Comparison of ENCODE assay signal across 1 cellular context in the genomic region with DNA sequence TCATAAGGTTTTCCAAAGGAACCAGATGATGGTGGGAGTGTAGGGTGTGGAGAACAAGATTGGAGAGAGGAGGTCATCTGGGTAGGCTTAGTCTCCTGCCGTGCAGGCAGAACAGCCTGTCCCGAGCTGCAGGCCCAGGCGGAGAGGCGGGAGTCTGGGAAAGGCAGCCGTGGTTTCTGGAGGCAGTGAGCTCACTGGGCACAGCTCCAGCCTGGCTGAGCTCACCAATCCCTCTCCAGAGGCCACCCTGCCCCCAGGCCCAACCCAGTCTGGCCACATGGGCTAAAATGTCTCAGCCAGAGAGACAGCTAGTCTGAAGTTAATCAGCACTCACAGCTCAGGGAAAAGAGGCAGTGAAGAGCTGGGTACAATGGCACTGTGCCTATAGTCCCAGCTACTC.
TF ChIP-seq lines count a peak whose summit lies in the region.

No MANE protein-coding gene starts in this region.

TF ChIP-seq in HEK293, 187 proteins besides CTCF, POLR2A, EP300 and RAD21 (continued from another document and continues in another):
- no peak for TF ChIP-seq WT1 (tag by site-specific recombination; IDR thresholded peaks at IDR 0.05)
- TF ChIP-seq, protein P1, sequence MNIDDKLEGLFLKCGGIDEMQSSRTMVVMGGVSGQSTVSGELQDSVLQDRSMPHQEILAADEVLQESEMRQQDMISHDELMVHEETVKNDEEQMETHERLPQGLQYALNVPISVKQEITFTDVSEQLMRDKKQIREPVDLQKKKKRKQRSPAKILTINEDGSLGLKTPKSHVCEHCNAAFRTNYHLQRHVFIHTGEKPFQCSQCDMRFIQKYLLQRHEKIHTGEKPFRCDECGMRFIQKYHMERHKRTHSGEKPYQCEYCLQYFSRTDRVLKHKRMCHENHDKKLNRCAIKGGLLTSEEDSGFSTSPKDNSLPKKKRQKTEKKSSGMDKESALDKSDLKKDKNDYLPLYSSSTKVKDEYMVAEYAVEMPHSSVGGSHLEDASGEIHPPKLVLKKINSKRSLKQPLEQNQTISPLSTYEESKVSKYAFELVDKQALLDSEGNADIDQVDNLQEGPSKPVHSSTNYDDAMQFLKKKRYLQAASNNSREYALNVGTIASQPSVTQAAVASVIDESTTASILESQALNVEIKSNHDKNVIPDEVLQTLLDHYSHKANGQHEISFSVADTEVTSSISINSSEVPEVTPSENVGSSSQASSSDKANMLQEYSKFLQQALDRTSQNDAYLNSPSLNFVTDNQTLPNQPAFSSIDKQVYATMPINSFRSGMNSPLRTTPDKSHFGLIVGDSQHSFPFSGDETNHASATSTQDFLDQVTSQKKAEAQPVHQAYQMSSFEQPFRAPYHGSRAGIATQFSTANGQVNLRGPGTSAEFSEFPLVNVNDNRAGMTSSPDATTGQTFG (tag by site-specific recombination; IDR thresholded peaks at IDR 0.05; ENCODE audit: borderline replicate concordance): no peak
- TF ChIP-seq FEZF1 (tag by site-specific recombination; IDR thresholded peaks at IDR 0.05): no peak
- no peak for TF ChIP-seq ZNF529 (tag by site-specific recombination; IDR thresholded peaks at IDR 0.05; ENCODE audit: insufficient replicate concordance)
- TF ChIP-seq SP2 (tag by site-specific recombination; IDR thresholded peaks at IDR 0.05): peak; percentile 57
- TF ChIP-seq ZNF214 (tag by site-specific recombination; IDR thresholded peaks at IDR 0.05; ENCODE audit: borderline replicate concordance): no peak
- no peak for TF ChIP-seq ZNF211 (tag by site-specific recombination; IDR thresholded peaks at IDR 0.05; ENCODE audit: low read depth)
- TF ChIP-seq, protein P2, sequence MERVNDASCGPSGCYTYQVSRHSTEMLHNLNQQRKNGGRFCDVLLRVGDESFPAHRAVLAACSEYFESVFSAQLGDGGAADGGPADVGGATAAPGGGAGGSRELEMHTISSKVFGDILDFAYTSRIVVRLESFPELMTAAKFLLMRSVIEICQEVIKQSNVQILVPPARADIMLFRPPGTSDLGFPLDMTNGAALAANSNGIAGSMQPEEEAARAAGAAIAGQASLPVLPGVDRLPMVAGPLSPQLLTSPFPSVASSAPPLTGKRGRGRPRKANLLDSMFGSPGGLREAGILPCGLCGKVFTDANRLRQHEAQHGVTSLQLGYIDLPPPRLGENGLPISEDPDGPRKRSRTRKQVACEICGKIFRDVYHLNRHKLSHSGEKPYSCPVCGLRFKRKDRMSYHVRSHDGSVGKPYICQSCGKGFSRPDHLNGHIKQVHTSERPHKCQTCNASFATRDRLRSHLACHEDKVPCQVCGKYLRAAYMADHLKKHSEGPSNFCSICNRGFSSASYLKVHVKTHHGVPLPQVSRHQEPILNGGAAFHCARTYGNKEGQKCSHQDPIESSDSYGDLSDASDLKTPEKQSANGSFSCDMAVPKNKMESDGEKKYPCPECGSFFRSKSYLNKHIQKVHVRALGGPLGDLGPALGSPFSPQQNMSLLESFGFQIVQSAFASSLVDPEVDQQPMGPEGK (tag by site-specific recombination; IDR thresholded peaks at IDR 0.05): peak; percentile 83
- no peak for TF ChIP-seq ZBTB1 (tag by site-specific recombination; IDR thresholded peaks at IDR 0.05)
- no peak for TF ChIP-seq ELK4 (IDR thresholded peaks at IDR 0.05; ENCODE audit: borderline replicate concordance, low read depth, low read length)
- TF ChIP-seq MZF1 (tag by site-specific recombination; IDR thresholded peaks at IDR 0.05; ENCODE audit: borderline replicate concordance): no peak
- TF ChIP-seq, protein P3, sequence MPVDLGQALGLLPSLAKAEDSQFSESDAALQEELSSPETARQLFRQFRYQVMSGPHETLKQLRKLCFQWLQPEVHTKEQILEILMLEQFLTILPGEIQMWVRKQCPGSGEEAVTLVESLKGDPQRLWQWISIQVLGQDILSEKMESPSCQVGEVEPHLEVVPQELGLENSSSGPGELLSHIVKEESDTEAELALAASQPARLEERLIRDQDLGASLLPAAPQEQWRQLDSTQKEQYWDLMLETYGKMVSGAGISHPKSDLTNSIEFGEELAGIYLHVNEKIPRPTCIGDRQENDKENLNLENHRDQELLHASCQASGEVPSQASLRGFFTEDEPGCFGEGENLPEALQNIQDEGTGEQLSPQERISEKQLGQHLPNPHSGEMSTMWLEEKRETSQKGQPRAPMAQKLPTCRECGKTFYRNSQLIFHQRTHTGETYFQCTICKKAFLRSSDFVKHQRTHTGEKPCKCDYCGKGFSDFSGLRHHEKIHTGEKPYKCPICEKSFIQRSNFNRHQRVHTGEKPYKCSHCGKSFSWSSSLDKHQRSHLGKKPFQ (tag by site-specific recombination; IDR thresholded peaks at IDR 0.05): no peak
- no peak for TF ChIP-seq ZNF707 (tag by site-specific recombination; IDR thresholded peaks at IDR 0.05)
- TF ChIP-seq PRDM1 (tag by site-specific recombination; IDR thresholded peaks at IDR 0.05): no peak
- TF ChIP-seq ZNF501 (tag by site-specific recombination; IDR thresholded peaks at IDR 0.05): no peak
- TF ChIP-seq ZNF302 (tag by site-specific recombination; IDR thresholded peaks at IDR 0.05; ENCODE audit: low read depth): no peak
- TF ChIP-seq ZFHX2 (tag by site-specific recombination; conservative IDR thresholded peaks at IDR 0.05): no peak
- TF ChIP-seq, protein P4, sequence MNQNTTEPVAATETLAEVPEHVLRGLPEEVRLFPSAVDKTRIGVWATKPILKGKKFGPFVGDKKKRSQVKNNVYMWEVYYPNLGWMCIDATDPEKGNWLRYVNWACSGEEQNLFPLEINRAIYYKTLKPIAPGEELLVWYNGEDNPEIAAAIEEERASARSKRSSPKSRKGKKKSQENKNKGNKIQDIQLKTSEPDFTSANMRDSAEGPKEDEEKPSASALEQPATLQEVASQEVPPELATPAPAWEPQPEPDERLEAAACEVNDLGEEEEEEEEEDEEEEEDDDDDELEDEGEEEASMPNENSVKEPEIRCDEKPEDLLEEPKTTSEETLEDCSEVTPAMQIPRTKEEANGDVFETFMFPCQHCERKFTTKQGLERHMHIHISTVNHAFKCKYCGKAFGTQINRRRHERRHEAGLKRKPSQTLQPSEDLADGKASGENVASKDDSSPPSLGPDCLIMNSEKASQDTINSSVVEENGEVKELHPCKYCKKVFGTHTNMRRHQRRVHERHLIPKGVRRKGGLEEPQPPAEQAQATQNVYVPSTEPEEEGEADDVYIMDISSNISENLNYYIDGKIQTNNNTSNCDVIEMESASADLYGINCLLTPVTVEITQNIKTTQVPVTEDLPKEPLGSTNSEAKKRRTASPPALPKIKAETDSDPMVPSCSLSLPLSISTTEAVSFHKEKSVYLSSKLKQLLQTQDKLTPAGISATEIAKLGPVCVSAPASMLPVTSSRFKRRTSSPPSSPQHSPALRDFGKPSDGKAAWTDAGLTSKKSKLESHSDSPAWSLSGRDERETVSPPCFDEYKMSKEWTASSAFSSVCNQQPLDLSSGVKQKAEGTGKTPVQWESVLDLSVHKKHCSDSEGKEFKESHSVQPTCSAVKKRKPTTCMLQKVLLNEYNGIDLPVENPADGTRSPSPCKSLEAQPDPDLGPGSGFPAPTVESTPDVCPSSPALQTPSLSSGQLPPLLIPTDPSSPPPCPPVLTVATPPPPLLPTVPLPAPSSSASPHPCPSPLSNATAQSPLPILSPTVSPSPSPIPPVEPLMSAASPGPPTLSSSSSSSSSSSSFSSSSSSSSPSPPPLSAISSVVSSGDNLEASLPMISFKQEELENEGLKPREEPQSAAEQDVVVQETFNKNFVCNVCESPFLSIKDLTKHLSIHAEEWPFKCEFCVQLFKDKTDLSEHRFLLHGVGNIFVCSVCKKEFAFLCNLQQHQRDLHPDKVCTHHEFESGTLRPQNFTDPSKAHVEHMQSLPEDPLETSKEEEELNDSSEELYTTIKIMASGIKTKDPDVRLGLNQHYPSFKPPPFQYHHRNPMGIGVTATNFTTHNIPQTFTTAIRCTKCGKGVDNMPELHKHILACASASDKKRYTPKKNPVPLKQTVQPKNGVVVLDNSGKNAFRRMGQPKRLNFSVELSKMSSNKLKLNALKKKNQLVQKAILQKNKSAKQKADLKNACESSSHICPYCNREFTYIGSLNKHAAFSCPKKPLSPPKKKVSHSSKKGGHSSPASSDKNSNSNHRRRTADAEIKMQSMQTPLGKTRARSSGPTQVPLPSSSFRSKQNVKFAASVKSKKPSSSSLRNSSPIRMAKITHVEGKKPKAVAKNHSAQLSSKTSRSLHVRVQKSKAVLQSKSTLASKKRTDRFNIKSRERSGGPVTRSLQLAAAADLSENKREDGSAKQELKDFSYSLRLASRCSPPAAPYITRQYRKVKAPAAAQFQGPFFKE (tag by site-specific recombination; IDR thresholded peaks at IDR 0.05; ENCODE audit: borderline replicate concordance): no peak
- no peak for TF ChIP-seq ZSCAN4 (tag by site-specific recombination; IDR thresholded peaks at IDR 0.05)
- TF ChIP-seq ZNF223 (tag by site-specific recombination; IDR thresholded peaks at IDR 0.05): no peak
- no peak for TF ChIP-seq ZFP69B (tag by site-specific recombination; IDR thresholded peaks at IDR 0.05)
- TF ChIP-seq ZNF335 (tag by site-specific recombination; conservative IDR thresholded peaks at IDR 0.05): peak; percentile 83
- TF ChIP-seq ZNF133 (tag by site-specific recombination; IDR thresholded peaks at IDR 0.05): no peak
- TF ChIP-seq ZNF701 (tag by site-specific recombination; IDR thresholded peaks at IDR 0.05): no peak
- TF ChIP-seq, protein P5, sequence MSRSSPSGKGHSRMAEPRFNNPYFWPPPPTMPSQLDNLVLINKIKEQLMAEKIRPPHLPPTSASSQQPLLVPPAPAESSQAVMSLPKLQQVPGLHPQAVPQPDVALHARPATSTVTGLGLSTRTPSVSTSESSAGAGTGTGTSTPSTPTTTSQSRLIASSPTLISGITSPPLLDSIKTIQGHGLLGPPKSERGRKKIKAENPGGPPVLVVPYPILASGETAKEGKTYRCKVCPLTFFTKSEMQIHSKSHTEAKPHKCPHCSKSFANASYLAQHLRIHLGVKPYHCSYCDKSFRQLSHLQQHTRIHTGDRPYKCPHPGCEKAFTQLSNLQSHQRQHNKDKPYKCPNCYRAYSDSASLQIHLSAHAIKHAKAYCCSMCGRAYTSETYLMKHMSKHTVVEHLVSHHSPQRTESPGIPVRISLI (tag by site-specific recombination; IDR thresholded peaks at IDR 0.05): no peak
- TF ChIP-seq ZNF416 (tag by site-specific recombination; IDR thresholded peaks at IDR 0.05): no peak
- TF ChIP-seq ZNF670 (tag by site-specific recombination; IDR thresholded peaks at IDR 0.05; ENCODE audit: low read depth): no peak
- no peak for TF ChIP-seq ZNF10 (tag by site-specific recombination; IDR thresholded peaks at IDR 0.05)
- TF ChIP-seq ZNF580 (tag by site-specific recombination; IDR thresholded peaks at IDR 0.05): no peak
- no peak for TF ChIP-seq HOXD13 (CRISPR knock-in tag; IDR thresholded peaks at IDR 0.05; ENCODE audit: borderline replicate concordance)
- TF ChIP-seq KLF7 (tag by site-specific recombination; IDR thresholded peaks at IDR 0.05; ENCODE audit: borderline replicate concordance): no peak
- TF ChIP-seq ZNF521 (tag by site-specific recombination; IDR thresholded peaks at IDR 0.05): no peak
- TF ChIP-seq GFI1B (tag by site-specific recombination; IDR thresholded peaks at IDR 0.05): no peak
- no peak for TF ChIP-seq TRIM28 (IDR thresholded peaks at IDR 0.05; ENCODE audit: borderline replicate concordance, low read length)
- no peak for TF ChIP-seq ZNF121 (tag by site-specific recombination; IDR thresholded peaks at IDR 0.05)
- no peak for TF ChIP-seq ZNF280C (tag by site-specific recombination; IDR thresholded peaks at IDR 0.05)
- TF ChIP-seq HOXA7 (CRISPR knock-in tag; IDR thresholded peaks at IDR 0.05; ENCODE audit: borderline replicate concordance): no peak
- no peak for TF ChIP-seq RBAK (tag by site-specific recombination; IDR thresholded peaks at IDR 0.05)
- TF ChIP-seq ZNF768 (tag by site-specific recombination; IDR thresholded peaks at IDR 0.05): no peak
- 0 out of 2 replicates have a peak, but pooled peaks have one; percentile 42 for TF ChIP-seq ZSCAN30 (tag by site-specific recombination; IDR thresholded peaks at IDR 0.05)
